Comparison of ENCODE assay signal across 20 cellular contexts in the genomic region with DNA sequence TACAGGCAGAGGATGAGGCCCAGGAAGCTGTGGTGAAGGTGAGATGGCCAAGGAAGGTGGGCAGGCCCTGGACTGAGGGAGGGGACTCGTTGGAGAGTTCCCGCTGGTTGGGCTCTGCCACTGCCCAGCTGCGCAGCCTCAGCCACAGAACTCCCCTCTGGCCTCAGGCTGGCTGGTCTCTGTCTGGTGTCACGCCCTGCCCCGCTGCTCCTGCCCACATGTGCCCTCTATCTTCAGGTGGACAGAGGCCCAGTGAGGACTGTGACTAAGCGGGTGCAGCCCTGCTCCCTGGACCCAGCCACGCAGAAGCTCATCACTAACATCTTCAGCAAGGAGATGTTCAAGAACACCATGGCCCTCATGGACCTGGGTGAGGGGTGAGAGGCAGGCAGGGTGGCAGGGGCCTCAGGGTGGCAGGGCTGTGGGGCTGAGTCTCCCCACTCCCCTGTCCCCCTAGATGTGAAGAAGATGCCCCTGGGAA. TPM values are rescaled to one million over a fixed set of nuclear protein-coding genes. Genes with fewer than 3 reads are reported as not detected.
DNase-seq lines count a peak whose midpoint lies in the region; TF ChIP-seq lines count a peak whose summit lies in the region.
"Had no signal": no experiment of that assay in that cellular context is flagged by ENCODE, and none has a peak within 500 bp of the region (broad histone marks: within the 10 kb centered on the region; RNA-seq: fewer than 3 reads in every experiment).

No MANE protein-coding gene starts in this region.

- H3K36me3 Mint-ChIP-seq in T-helper 2 cell treated with Interferon-gamma antibody and Interleukin-4, amounts not matched to agents 5 μg/mL and 100 μg/mL, for 36 hours (ENCODE audit: low read depth) = peaks cover 4% of the 10 kb centered on the region
- H3K36me3 Mint-ChIP-seq in Caco-2 (ENCODE audit: insufficient read depth, unreplicated experiment) (peaks cover 7% of the 10 kb centered on the region), progenitor cell of endocrine pancreas (ENCODE audit: insufficient read depth) (no peaks in the 10 kb centered on the region), HFFc6 (ENCODE audit: low read depth) (no peaks in the 10 kb centered on the region)
- peaks cover 13% of the 10 kb centered on the region for H3K36me3 Mint-ChIP-seq in dendritic cell treated with granulocyte-macrophage colony-stimulating factor and Interleukin-4, amounts not matched to agents 40 ng/mL and 50 ng/mL, for 4 days (ENCODE audit: low read depth)

- no peak for TF ChIP-seq POLR2A in testis (IDR thresholded peaks at IDR 0.05)

- 90% methylated on average over 7 of the region's 7 CpGs for WGBS in testis, 2 donors

- H3K27ac Mint-ChIP-seq in T-helper 2 cell treated with Interferon-gamma antibody and Interleukin-4, amounts not matched to agents 5 μg/mL and 100 μg/mL, for 36 hours = peak overlapping the region; percentile 45
- H3K27ac Mint-ChIP-seq in Caco-2 (ENCODE audit: unreplicated experiment) = peak overlapping the region; percentile 42
- H3K27ac Mint-ChIP-seq in dendritic cell treated with granulocyte-macrophage colony-stimulating factor and Interleukin-4, amounts not matched to agents 40 ng/mL and 50 ng/mL, for 4 days = peak overlapping the region; percentile 85
- H3K27ac Mint-ChIP-seq in progenitor cell of endocrine pancreas = no peak overlapping the region
- no peak overlapping the region for H3K27ac Mint-ChIP-seq in HFFc6
- H3K27ac Mint-ChIP-seq: CD8-positive, alpha-beta T cell; GM23338 had no signal

- H3K4me3 ChIP-seq in Caco-2 (ENCODE audit: low read depth, low read length) = no peak overlapping the region
- H3K4me3 ChIP-seq in testis = no peak overlapping the region
- H3K4me3 ChIP-seq: BLaER1, GM23338 had no signal

- H3K36me3 ChIP-seq in Caco-2 (ENCODE audit: control insufficient read depth, insufficient read depth, low read length) (no peaks in the 10 kb centered on the region), testis (ENCODE audit: low read depth, missing control alignments) (no peaks in the 10 kb centered on the region)
- H3K36me3 ChIP-seq: BLaER1 had no signal

- TF ChIP-seq CTCF in Caco-2 (IDR thresholded peaks at IDR 0.05; ENCODE audit: insufficient read depth in 1 of 2, low read depth in 1 of 2, low read length in 1 of 2, severe bottlenecking in 1 of 2, unreplicated experiment in 1 of 2) = no peak
- no peak for TF ChIP-seq CTCF in progenitor cell of endocrine pancreas (IDR thresholded peaks at IDR 0.05; ENCODE audit: unreplicated experiment)
- TF ChIP-seq CTCF in testis (IDR thresholded peaks at IDR 0.05) = no peak
- TF ChIP-seq CTCF in HFFc6 (IDR thresholded peaks at IDR 0.05) = no peak

- CTCF ChIA-PET in Caco-2 (lab: Charles Lee) = no interaction called here

- POLR2A ChIA-PET in Caco-2 (lab: Charles Lee) = interaction anchor here (0.6 kb wide), 1 partner anchor 407 kb away, joined by 3 read pairs; no protein-coding TSS in a partner anchor

- H3K27ac ChIP-seq in testis = no peak overlapping the region

- no peak overlapping the region for H3K4me3 Mint-ChIP-seq in T-helper 2 cell treated with Interferon-gamma antibody and Interleukin-4, amounts not matched to agents 5 μg/mL and 100 μg/mL, for 36 hours
- no peak overlapping the region for H3K4me3 Mint-ChIP-seq in Caco-2 (ENCODE audit: unreplicated experiment)
- H3K4me3 Mint-ChIP-seq in dendritic cell treated with granulocyte-macrophage colony-stimulating factor and Interleukin-4, amounts not matched to agents 40 ng/mL and 50 ng/mL, for 4 days = no peak overlapping the region
- no peak overlapping the region for H3K4me3 Mint-ChIP-seq in progenitor cell of endocrine pancreas (ENCODE audit: low read depth)
- H3K4me3 Mint-ChIP-seq in HFFc6 = no peak overlapping the region
- H3K4me3 Mint-ChIP-seq: CD8-positive, alpha-beta T cell; GM23338 had no signal

- H3K9me3 ChIP-seq in Caco-2 (no peaks in the 10 kb centered on the region), testis (no peaks in the 10 kb centered on the region)
- H3K9me3 ChIP-seq: BLaER1 had no signal

- intact Hi-C loops in Caco-2 (cut with micrococcal nuclease; ENCODE audit: unreplicated experiment) (no loop called here), testis (cut with DNase I; ENCODE audit: low total_unique reads) (no loop called here)
- intact Hi-C loops in dendritic cell treated with granulocyte-macrophage colony-stimulating factor and Interleukin-4, amounts not matched to agents 40 ng/mL and 50 ng/mL, for 4 days (cut with micrococcal nuclease) = loop anchor here (5.0 kb wide), 1 partner anchor 113 kb away; the partner anchor contains the start of gene DUSP7

- H3K9me3 Mint-ChIP-seq in T-helper 2 cell treated with Interferon-gamma antibody and Interleukin-4, amounts not matched to agents 5 μg/mL and 100 μg/mL, for 36 hours = no peaks in the 10 kb centered on the region
- H3K9me3 Mint-ChIP-seq in Caco-2 (ENCODE audit: unreplicated experiment) = no peaks in the 10 kb centered on the region
- no peaks in the 10 kb centered on the region for H3K9me3 Mint-ChIP-seq in dendritic cell treated with granulocyte-macrophage colony-stimulating factor and Interleukin-4, amounts not matched to agents 40 ng/mL and 50 ng/mL, for 4 days
- H3K9me3 Mint-ChIP-seq in progenitor cell of endocrine pancreas (ENCODE audit: low read depth) = no peaks in the 10 kb centered on the region
- no peaks in the 10 kb centered on the region for H3K9me3 Mint-ChIP-seq in HFFc6
- H3K9me3 Mint-ChIP-seq: CD8-positive, alpha-beta T cell; GM23338 had no signal

- no TSS peak for BruUV-seq in Caco-2 (replicated peaks; lab: Mats Ljungman, UMichigan)

- no peak for DNase-seq in T-helper 2 cell treated with Interferon-gamma antibody and Interleukin-4, amounts not matched to agents 5 μg/mL and 100 μg/mL, for 36 hours (ENCODE audit: low spot score)
- DNase-seq in T-helper 2 cell = no peak
- no peak for DNase-seq in Caco-2
- peak; percentile 9 for DNase-seq in progenitor cell of endocrine pancreas (ENCODE audit: low spot score, unreplicated experiment)
- DNase-seq in testis = no peak
- no peak for DNase-seq in HCEC 1CT
- no peak for DNase-seq in HFFc6
- DNase-seq: CD8-positive, alpha-beta T cell; DND-41; GF-D8; KG1; NCI-H1436; NCI-H2029; NCI-H2171; NCI-H446; NCI-H69; OCI-M1 had no signal

- peaks cover 13% of the 10 kb centered on the region for H3K4me1 ChIP-seq in Caco-2
- H3K4me1 ChIP-seq in testis = peaks cover 18% of the 10 kb centered on the region

- H3K27me3 ChIP-seq in Caco-2 (replicated peaks; ENCODE audit: control insufficient read depth, insufficient read depth, low read length) (no peaks in the 10 kb centered on the region), testis (no peaks in the 10 kb centered on the region)
- H3K27me3 ChIP-seq: BLaER1 had no signal

- peaks cover 15% of the 10 kb centered on the region for H3K4me1 Mint-ChIP-seq in T-helper 2 cell treated with Interferon-gamma antibody and Interleukin-4, amounts not matched to agents 5 μg/mL and 100 μg/mL, for 36 hours (ENCODE audit: low read depth)
- H3K4me1 Mint-ChIP-seq in Caco-2 (ENCODE audit: low read depth, unreplicated experiment) (peaks cover 7% of the 10 kb centered on the region), progenitor cell of endocrine pancreas (ENCODE audit: low read depth) (peaks cover 12% of the 10 kb centered on the region), HFFc6 (ENCODE audit: low read depth) (peaks cover 26% of the 10 kb centered on the region)
- peaks cover 36% of the 10 kb centered on the region for H3K4me1 Mint-ChIP-seq in dendritic cell treated with granulocyte-macrophage colony-stimulating factor and Interleukin-4, amounts not matched to agents 40 ng/mL and 50 ng/mL, for 4 days (ENCODE audit: low read depth)

- H3K27me3 Mint-ChIP-seq in T-helper 2 cell treated with Interferon-gamma antibody and Interleukin-4, amounts not matched to agents 5 μg/mL and 100 μg/mL, for 36 hours (ENCODE audit: low read depth) = no peaks in the 10 kb centered on the region
- H3K27me3 Mint-ChIP-seq in Caco-2 (ENCODE audit: insufficient read depth, unreplicated experiment) (no peaks in the 10 kb centered on the region), progenitor cell of endocrine pancreas (no peaks in the 10 kb centered on the region), HFFc6 (ENCODE audit: insufficient read depth) (no peaks in the 10 kb centered on the region; the same call in 1 of the 2 replicates)
- no peaks in the 10 kb centered on the region for H3K27me3 Mint-ChIP-seq in dendritic cell treated with granulocyte-macrophage colony-stimulating factor and Interleukin-4, amounts not matched to agents 40 ng/mL and 50 ng/mL, for 4 days

RNA-seq across cellular contexts. Expression of gene PARP3, which starts 2.4 kb away (rescaled TPM):
- total RNA-seq in Caco-2 (2022) (3.3 and 5.6 TPM in 2 replicates), progenitor cell of endocrine pancreas (5.4 and 7.9 TPM in 2 replicates), testis (10 to 100 TPM; 17.5 to 24.7 TPM)
- polyA plus RNA-seq in testis (ENCODE audit: insufficient read depth, low read depth, low replicate concordance) = 18.2 TPM
- total RNA-seq in HFFc6 (2021; fragmentation: NEBNext Ultra II Directional; extraction: Animal tissue kit (Norgen Biotek cat#: 25700)) = 10 to 100 TPM; 13.7 to 20.1 (median 17.1) TPM

RNA-seq across cellular contexts. Expression of gene RRP9, which starts 2.9 kb away (rescaled TPM):
- total RNA-seq in Caco-2 (2022) = 39.1 and 43.0 TPM in 2 replicates
- total RNA-seq in progenitor cell of endocrine pancreas = 22.5 and 24.0 TPM in 2 replicates
- 10 to 100 TPM; 11.6 to 18.1 TPM for total RNA-seq in testis
- polyA plus RNA-seq in testis (ENCODE audit: insufficient read depth, low read depth, low replicate concordance) = 18.7 TPM
- 10 to 100 TPM; 30.0 to 36.6 (median 32.5) TPM for total RNA-seq in HFFc6 (2021; fragmentation: NEBNext Ultra II Directional; extraction: Animal tissue kit (Norgen Biotek cat#: 25700))

RNA-seq across cellular contexts. Expression of gene GPR62, which starts 10.6 kb away (rescaled TPM):
- total RNA-seq in Caco-2 (2022) (not detected in 2 replicates), progenitor cell of endocrine pancreas (0.12 TPM in 1 of 2 replicates, not detected in the other), testis (under 1 TPM; 0.39 to 0.50 TPM)
- 0.18 TPM for polyA plus RNA-seq in testis (ENCODE audit: insufficient read depth, low read depth, low replicate concordance)
- under 1 TPM in 2 of 6 experiments, not detected in 4; 0.07 to 0.10 TPM for total RNA-seq in HFFc6 (2021; fragmentation: NEBNext Ultra II Directional; extraction: Animal tissue kit (Norgen Biotek cat#: 25700))
- total RNA-seq: CD8-positive, alpha-beta T cell had no signal

RNA-seq across cellular contexts. Expression of gene PCBP4, which starts 22.7 kb away (rescaled TPM):
- 42.3 and 46.5 TPM in 2 replicates for total RNA-seq in Caco-2 (2022)
- 159 and 160 TPM in 2 replicates for total RNA-seq in progenitor cell of endocrine pancreas
- total RNA-seq in testis = 10 to 100 TPM; 47.1 to 54.1 TPM
- polyA plus RNA-seq in testis (ENCODE audit: insufficient read depth, low read depth, low replicate concordance) = 35.8 TPM
- 100 to 1,000 TPM in 5 of 6 experiments, 10 to 100 TPM in 1; 98.6 to 128 (median 110) TPM for total RNA-seq in HFFc6 (2021; fragmentation: NEBNext Ultra II Directional; extraction: Animal tissue kit (Norgen Biotek cat#: 25700))

RNA-seq across cellular contexts. Expression of gene ABHD14B, which starts 29.3 kb away (rescaled TPM):
- 26.8 and 29.0 TPM in 2 replicates for total RNA-seq in Caco-2 (2022)
- 13.7 and 14.4 TPM in 2 replicates for total RNA-seq in progenitor cell of endocrine pancreas
- 10 to 100 TPM; 26.7 to 27.1 TPM for total RNA-seq in testis
- polyA plus RNA-seq in testis (ENCODE audit: insufficient read depth, low read depth, low replicate concordance) = 26.0 TPM
- 10 to 100 TPM; 29.6 to 39.3 (median 33.9) TPM for total RNA-seq in HFFc6 (2021; fragmentation: NEBNext Ultra II Directional; extraction: Animal tissue kit (Norgen Biotek cat#: 25700))

Comparison
In these comparisons a context has a peak if more than half of its experiments do, and no peak if none do; other contexts are left out.
1. H3K27ac Mint-ChIP-seq: peak in T-helper 2 cell treated with Interferon-gamma antibody and Interleukin-4, amounts not matched to agents 5 μg/mL and 100 μg/mL, for 36 hours (single experiment), Caco-2 (single experiment) and dendritic cell treated with granulocyte-macrophage colony-stimulating factor and Interleukin-4, amounts not matched to agents 40 ng/mL and 50 ng/mL, for 4 days (single experiment); none in progenitor cell of endocrine pancreas (single experiment) and HFFc6 (single experiment).